ENCODE assay signal across 17 cellular contexts in the genomic region with DNA sequence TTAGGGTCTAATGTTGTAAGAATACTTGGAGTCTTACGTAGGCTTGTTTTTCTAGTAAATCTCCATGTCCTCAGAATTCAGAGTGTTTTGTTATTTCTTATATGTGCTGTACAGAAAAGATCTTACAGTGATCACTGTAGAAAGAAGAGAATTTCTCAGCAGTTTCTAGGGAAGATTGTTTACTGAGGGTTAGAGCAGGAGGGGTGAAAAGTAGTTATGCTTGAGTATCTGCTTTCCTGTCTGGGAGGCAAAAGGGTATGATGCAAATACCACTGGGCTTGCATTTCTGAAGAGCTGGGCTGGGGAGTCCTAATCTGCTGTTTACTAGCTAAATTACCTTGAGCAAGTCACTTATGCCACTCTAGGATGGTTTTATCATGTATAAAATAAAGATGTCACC.
DNase-seq lines count a peak whose midpoint lies in the region; ATAC-seq, FAIRE-seq and TF ChIP-seq lines count a peak whose summit lies in the region.
"Had no signal": no experiment of that assay in that cellular context is flagged by ENCODE, and none has a peak within 500 bp of the region (broad histone marks: within the 10 kb centered on the region; RNA-seq: fewer than 3 reads in every experiment).

No MANE protein-coding gene starts in this region.

- DNase-seq in cardiac muscle cell (ENCODE audit: low read depth in 1 of 2, low spot score in 1 of 2) (no peak), heart left ventricle (no peak), astrocyte (ENCODE audit: low read depth) (no peak), iris pigment epithelial cell (ENCODE audit: low read depth) (peak; percentile 35), T-helper 1 cell (no peak)
- no peak for DNase-seq in stimulated activated CD4-positive, alpha-beta T cell treated with anti-CD3 and anti-CD28 coated beads, Interleukin-1b, Interleukin-23, amount 100 ng/mL, for 48 hours
- DNase-seq in stimulated activated naive CD8-positive, alpha-beta T cell treated with anti-CD3 and anti-CD28 coated beads, Interleukin-15, amount 100 ng/mL, for 72 hours = no peak
- DNase-seq: ACHN; Calu3; CD4-positive, CD25-positive, alpha-beta regulatory T cell; DMS 273 treated with DMSO at 0.1 percent for 48 hours; H7 had no signal

- no peak for TF ChIP-seq POLR2A in heart left ventricle (IDR thresholded peaks at IDR 0.05)

- no peak for FAIRE-seq in astrocyte (lab: Jason Lieb, UNC)
- FAIRE-seq: GM12878, GM18507 had no signal

- H3K27ac Mint-ChIP-seq in astrocyte (ENCODE audit: unreplicated experiment) = peak overlapping the region; percentile 83
- H3K27ac Mint-ChIP-seq in stimulated activated naive CD8-positive, alpha-beta T cell treated with anti-CD3 and anti-CD28 coated beads, Interleukin-15, amount 100 ng/mL, for 72 hours = no peak overlapping the region
- H3K27ac Mint-ChIP-seq: GM23338 had no signal

- H3K9ac ChIP-seq in astrocyte (ENCODE audit: low read length) = no peak overlapping the region
- H3K9ac ChIP-seq: BLaER1 treated with 17β-estradiol and CSF1 and Interleukin-3, amounts not matched to agents 10 nM and 100 nM had no signal

- H3K4me1 ChIP-seq in cardiac muscle cell (ENCODE audit: low read depth) (no peaks in the 10 kb centered on the region), heart left ventricle (no peaks in the 10 kb centered on the region), astrocyte (ENCODE audit: insufficient read depth, low read length) (no peaks in the 10 kb centered on the region)
- H3K4me1 ChIP-seq: BLaER1 treated with 17β-estradiol and CSF1 and Interleukin-3, amounts not matched to agents 10 nM and 100 nM had no signal

- no peaks in the 10 kb centered on the region for H3K36me3 Mint-ChIP-seq in astrocyte (ENCODE audit: low read depth, unreplicated experiment)

- H3K79me2 ChIP-seq in astrocyte (ENCODE audit: insufficient read depth, low read length) = no peaks in the 10 kb centered on the region

- H3K4me3 Mint-ChIP-seq in astrocyte (ENCODE audit: unreplicated experiment) = no peak overlapping the region
- no peak overlapping the region for H3K4me3 Mint-ChIP-seq in stimulated activated naive CD8-positive, alpha-beta T cell treated with anti-CD3 and anti-CD28 coated beads, Interleukin-15, amount 100 ng/mL, for 72 hours
- H3K4me3 Mint-ChIP-seq: CD4-positive, CD25-positive, alpha-beta regulatory T cell; GM23338 had no signal

- H3K9me3 ChIP-seq in cardiac muscle cell (ENCODE audit: low read depth) (no peaks in the 10 kb centered on the region), heart left ventricle (no peaks in the 10 kb centered on the region), astrocyte (ENCODE audit: insufficient read depth, low read depth, low read length) (no peaks in the 10 kb centered on the region)
- H3K9me3 ChIP-seq: BLaER1 treated with 17β-estradiol and CSF1 and Interleukin-3, amounts not matched to agents 10 nM and 100 nM had no signal

- H3K4me3 ChIP-seq in cardiac muscle cell (no peak overlapping the region), heart left ventricle (no peak overlapping the region), astrocyte (ENCODE audit: insufficient read depth, low read depth, low read length) (no peak overlapping the region)
- H3K4me3 ChIP-seq: BLaER1 treated with 17β-estradiol and CSF1 and Interleukin-3, amounts not matched to agents 10 nM and 100 nM; GM12878; GM23338 had no signal

- no peak for ATAC-seq in heart left ventricle
- no peak for ATAC-seq in stimulated activated naive CD8-positive, alpha-beta T cell treated with anti-CD3 and anti-CD28 coated beads, Interleukin-15, amount 100 ng/mL, for 72 hours
- no peak for ATAC-seq in SK-N-SH treated with all-trans-retinoic acid at 6 μM for 48 hours
- ATAC-seq: GM12878, GM23338 had no signal

- 91 to 99% (median 97%) methylated on average over 1 of the region's 1 CpG for WGBS in heart left ventricle, 4 donors

- H3K4me2 ChIP-seq in astrocyte (ENCODE audit: low read length) = no peak overlapping the region
- H3K4me2 ChIP-seq: BLaER1 treated with 17β-estradiol and CSF1 and Interleukin-3, amounts not matched to agents 10 nM and 100 nM; GM23338 had no signal

- TF ChIP-seq CTCF in cardiac muscle cell (IDR thresholded peaks at IDR 0.05; ENCODE audit: low read depth, low read length) (no peak), heart left ventricle (IDR thresholded peaks at IDR 0.05) (no peak), astrocyte (IDR thresholded peaks at IDR 0.05; ENCODE audit: insufficient read depth, low read depth, low read length) (no peak)

- peak overlapping the region; percentile 30 for H3K27ac ChIP-seq in cardiac muscle cell
- H3K27ac ChIP-seq in heart left ventricle = no peak overlapping the region
- H3K27ac ChIP-seq in astrocyte (ENCODE audit: low read depth, low read length) = no peak overlapping the region
- H3K27ac ChIP-seq: BLaER1 treated with 17β-estradiol and CSF1 and Interleukin-3, amounts not matched to agents 10 nM and 100 nM had no signal

- peaks cover 3% of the 10 kb centered on the region for H3K4me1 Mint-ChIP-seq in astrocyte (ENCODE audit: low read depth, unreplicated experiment)
- no peaks in the 10 kb centered on the region for H3K4me1 Mint-ChIP-seq in stimulated activated naive CD8-positive, alpha-beta T cell treated with anti-CD3 and anti-CD28 coated beads, Interleukin-15, amount 100 ng/mL, for 72 hours
- H3K4me1 Mint-ChIP-seq: GM23338 had no signal

- H4K20me1 ChIP-seq in astrocyte (ENCODE audit: insufficient read depth, low read length) = no peaks in the 10 kb centered on the region
- H4K20me1 ChIP-seq: BLaER1 treated with 17β-estradiol and CSF1 and Interleukin-3, amounts not matched to agents 10 nM and 100 nM had no signal

- no peaks in the 10 kb centered on the region for H3K27me3 ChIP-seq in cardiac muscle cell
- no peaks in the 10 kb centered on the region for H3K27me3 ChIP-seq in heart left ventricle
- no peaks in the 10 kb centered on the region for H3K27me3 ChIP-seq in astrocyte (ENCODE audit: insufficient read depth, low read length)
- H3K27me3 ChIP-seq: BLaER1 treated with 17β-estradiol and CSF1 and Interleukin-3, amounts not matched to agents 10 nM and 100 nM had no signal

- H2AFZ ChIP-seq in astrocyte (ENCODE audit: low read depth, low read length) = no peak overlapping the region
- H2AFZ ChIP-seq: GM23338 had no signal

- H3K9me3 Mint-ChIP-seq in astrocyte (ENCODE audit: unreplicated experiment) = no peaks in the 10 kb centered on the region
- H3K9me3 Mint-ChIP-seq in stimulated activated naive CD8-positive, alpha-beta T cell treated with anti-CD3 and anti-CD28 coated beads, Interleukin-15, amount 100 ng/mL, for 72 hours = no peaks in the 10 kb centered on the region
- H3K9me3 Mint-ChIP-seq: CD4-positive, CD25-positive, alpha-beta regulatory T cell; GM23338 had no signal

- H3K36me3 ChIP-seq in cardiac muscle cell = peaks cover 21% of the 10 kb centered on the region
- H3K36me3 ChIP-seq in heart left ventricle = peaks cover 0 to 95% (median 47%) of the 10 kb centered on the region in 9 donors
- peaks cover 3% of the 10 kb centered on the region for H3K36me3 ChIP-seq in astrocyte (ENCODE audit: insufficient read depth, low read length)

- intact Hi-C loops in heart left ventricle (cut with DNase I) = no loop called here

- no peaks in the 10 kb centered on the region for H3K27me3 Mint-ChIP-seq in astrocyte (ENCODE audit: low read depth, unreplicated experiment)
- H3K27me3 Mint-ChIP-seq in stimulated activated naive CD8-positive, alpha-beta T cell treated with anti-CD3 and anti-CD28 coated beads, Interleukin-15, amount 100 ng/mL, for 72 hours = no peaks in the 10 kb centered on the region
- H3K27me3 Mint-ChIP-seq: CD4-positive, CD25-positive, alpha-beta regulatory T cell had no signal

TF ChIP-seq in SK-N-SH treated with all-trans-retinoic acid at 6 μM for 48 hours, 23 proteins besides CTCF, POLR2A, EP300 and RAD21:
- TF ChIP-seq ESRRG (CRISPR knock-in tag; IDR thresholded peaks at IDR 0.05) = no peak
